8 cellular contexts compared by ENCODE assay signal in the genomic region with DNA sequence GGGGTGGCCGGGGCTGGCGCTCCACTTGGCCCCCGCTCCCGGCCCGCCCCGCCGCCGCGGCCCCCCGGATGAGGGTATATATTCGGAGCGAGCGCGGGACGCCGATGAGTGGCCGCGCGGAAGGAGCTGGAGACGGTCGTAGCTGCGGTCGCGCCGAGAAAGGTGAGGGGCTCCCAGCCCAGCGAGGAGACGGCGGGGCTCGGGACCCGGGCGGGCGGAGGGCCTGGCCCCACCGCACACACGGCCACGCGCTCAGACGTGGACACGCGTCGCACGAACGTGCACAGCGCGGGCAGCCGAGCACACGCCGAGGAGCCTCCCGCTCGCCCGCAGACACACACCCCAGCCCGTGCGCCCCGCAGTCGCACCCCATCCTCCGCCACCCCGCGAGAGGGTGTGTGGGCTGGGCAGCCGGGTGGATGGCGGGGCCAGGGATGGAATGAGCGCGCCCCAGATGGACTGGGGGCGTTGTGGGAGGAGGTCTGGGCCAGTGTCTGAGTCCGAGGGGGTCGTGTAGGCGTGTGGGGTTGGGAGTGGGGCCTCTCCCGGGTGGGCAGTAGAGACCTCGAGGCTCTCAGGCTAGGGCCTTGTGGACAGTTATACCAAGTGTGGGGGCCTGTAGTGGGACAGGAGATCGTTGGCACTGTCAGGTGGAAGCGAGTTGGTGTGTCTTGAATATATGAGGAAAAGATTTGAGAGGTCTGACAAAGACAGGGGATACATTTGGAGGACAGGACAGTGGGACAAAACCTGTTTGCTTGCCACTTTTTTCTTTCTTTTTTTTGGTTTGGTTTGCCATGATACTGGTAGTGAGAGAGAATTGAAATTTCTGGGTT. TPM values are rescaled to one million over a fixed set of nuclear protein-coding genes. Genes with fewer than 3 reads are reported as not detected.
A peak's percentile ranks its signal among the peaks of the same experiment; 100 is the strongest.
DNase-seq lines count a peak whose midpoint lies in the region; ATAC-seq and TF ChIP-seq lines count a peak whose summit lies in the region.

A gene (plus strand): TSS at position 107 of the 836 bp plus-strand sequence. CDS start 4,347 bp downstream, outside the sequence.

- POLR2A ChIA-PET in WTC11 (lab: Charles Lee), result interaction anchor here (0.6 to 1.0 kb wide), 2 partner anchors 12 to 261 kb away, joined by 3 to 4 read pairs; no protein-coding TSS in a partner anchor

- intact Hi-C loops in Calu3 (cut with micrococcal nuclease; ENCODE audit: unreplicated experiment), result loop anchor here (5.0 kb wide), 1 partner anchor 65 kb away; a partner anchor contains a TSS

- no peak for DNase-seq in Calu3
- DNase-seq in WTC11 (ENCODE audit: low spot score), result no peak
- DNase-seq in fibroblast of pulmonary artery (ENCODE audit: low read depth), result no peak
- no peak for DNase-seq in nephron progenitor cell
- DNase-seq in NCI-H2107 treated with DMSO at 0.1 percent for 48 hours (lab: John Stamatoyannopoulos, UW; ENCODE audit: unreplicated experiment), result no peak

- no peaks in the 10 kb centered on the region for H3K27me3 Mint-ChIP-seq in Calu3 (ENCODE audit: unreplicated experiment)
- peaks cover 9% of the 10 kb centered on the region for H3K27me3 Mint-ChIP-seq in WTC11 (ENCODE audit: low read depth)
- H3K27me3 Mint-ChIP-seq in nephron progenitor cell (ENCODE audit: low read depth, poor library complexity), result peaks cover 3% of the 10 kb centered on the region

- CTCF ChIA-PET in Calu3 (lab: Charles Lee), result interaction anchor here (1.6 kb wide), 1 partner anchor 204 kb away, joined by 6 read pairs; no protein-coding TSS in a partner anchor
- CTCF ChIA-PET in WTC11 (lab: Charles Lee), result no interaction called here

- no peak for TF ChIP-seq CTCF in Calu3 (IDR thresholded peaks at IDR 0.05; ENCODE audit: unreplicated experiment)
- TF ChIP-seq CTCF in WTC11 (IDR thresholded peaks at IDR 0.05), result no peak
- no peak for TF ChIP-seq CTCF in fibroblast of pulmonary artery (IDR thresholded peaks at IDR 0.05; ENCODE audit: low read length, missing control alignments)
- TF ChIP-seq CTCF in nephron progenitor cell (IDR thresholded peaks at IDR 0.05), result no peak

- peaks cover 28% of the 10 kb centered on the region for H3K4me1 Mint-ChIP-seq in Calu3 (ENCODE audit: low read depth, unreplicated experiment)
- H3K4me1 Mint-ChIP-seq in WTC11, result peaks cover 23% of the 10 kb centered on the region
- H3K4me1 Mint-ChIP-seq in nephron progenitor cell, result peaks cover 33% of the 10 kb centered on the region

- H3K9me3 Mint-ChIP-seq in Calu3 (ENCODE audit: low read depth, unreplicated experiment) (no peaks in the 10 kb centered on the region), WTC11 (no peaks in the 10 kb centered on the region), nephron progenitor cell (peaks cover 4% of the 10 kb centered on the region)

- no TSS peak for BruUV-seq in Calu3 (replicated peaks; lab: Mats Ljungman, UMichigan)

- H3K4me3 ChIP-seq in fibroblast of pulmonary artery (replicated peaks; ENCODE audit: low read depth, low read length), result peak within 1 kb of the TSS; percentile 81

- peak within 1 kb of the TSS; percentile 72 for H3K27ac Mint-ChIP-seq in Calu3 (ENCODE audit: unreplicated experiment)
- H3K27ac Mint-ChIP-seq in WTC11, result peak within 1 kb of the TSS; percentile 95
- peak within 1 kb of the TSS; percentile 98 for H3K27ac Mint-ChIP-seq in nephron progenitor cell

- H3K4me3 Mint-ChIP-seq in Calu3 (ENCODE audit: low read depth, unreplicated experiment), result peak within 1 kb of the TSS; percentile 84
- peak within 1 kb of the TSS; percentile 86 for H3K4me3 Mint-ChIP-seq in WTC11
- H3K4me3 Mint-ChIP-seq in nephron progenitor cell, result peak within 1 kb of the TSS; percentile 90

- H3K36me3 Mint-ChIP-seq in Calu3 (ENCODE audit: insufficient read depth, unreplicated experiment) (peaks cover 33% of the 10 kb centered on the region), WTC11 (peaks cover 8% of the 10 kb centered on the region), nephron progenitor cell (ENCODE audit: low read depth) (peaks cover 13% of the 10 kb centered on the region)

- ATAC-seq in GM19463 (IDR thresholded peaks at IDR 0.05; ENCODE audit: unreplicated experiment), result peak; percentile 23
- ATAC-seq in HG03460 (IDR thresholded peaks at IDR 0.05; ENCODE audit: unreplicated experiment), result peak; percentile 34
- peak; percentile 4 for ATAC-seq in WTC11
- ATAC-seq in HG03571 (IDR thresholded peaks at IDR 0.05; ENCODE audit: unreplicated experiment), result no peak

TF ChIP-seq in WTC11, 78 proteins besides CTCF, POLR2A, EP300 and RAD21 (continues in another document):
- TF ChIP-seq RELA (CRISPR knock-in tag; IDR thresholded peaks at IDR 0.05; ENCODE audit: borderline replicate concordance) (peak; percentile 83; the same call in 1 of the 2 replicates), IRF2 (CRISPR knock-in tag; IDR thresholded peaks at IDR 0.05; ENCODE audit: borderline replicate concordance, low read depth) (no peak), ZNF232 (CRISPR knock-in tag; IDR thresholded peaks at IDR 0.05) (no peak), TP53 (CRISPR knock-in tag; IDR thresholded peaks at IDR 0.05) (no peak), CREM (CRISPR knock-in tag; IDR thresholded peaks at IDR 0.05) (0 out of 2 replicates have a peak, but pooled peaks have one; percentile 59), ZNF416 (CRISPR knock-in tag; IDR thresholded peaks at IDR 0.05) (0 out of 2 replicates have a peak, but pooled peaks have one; percentile 40), ZNF138 (CRISPR knock-in tag; conservative IDR thresholded peaks at IDR 0.05) (no peak), TCF7 (CRISPR knock-in tag; IDR thresholded peaks at IDR 0.05; ENCODE audit: low read depth) (peak; percentile 58; the same call in 1 of the 2 replicates)
- TF ChIP-seq, protein P1, sequence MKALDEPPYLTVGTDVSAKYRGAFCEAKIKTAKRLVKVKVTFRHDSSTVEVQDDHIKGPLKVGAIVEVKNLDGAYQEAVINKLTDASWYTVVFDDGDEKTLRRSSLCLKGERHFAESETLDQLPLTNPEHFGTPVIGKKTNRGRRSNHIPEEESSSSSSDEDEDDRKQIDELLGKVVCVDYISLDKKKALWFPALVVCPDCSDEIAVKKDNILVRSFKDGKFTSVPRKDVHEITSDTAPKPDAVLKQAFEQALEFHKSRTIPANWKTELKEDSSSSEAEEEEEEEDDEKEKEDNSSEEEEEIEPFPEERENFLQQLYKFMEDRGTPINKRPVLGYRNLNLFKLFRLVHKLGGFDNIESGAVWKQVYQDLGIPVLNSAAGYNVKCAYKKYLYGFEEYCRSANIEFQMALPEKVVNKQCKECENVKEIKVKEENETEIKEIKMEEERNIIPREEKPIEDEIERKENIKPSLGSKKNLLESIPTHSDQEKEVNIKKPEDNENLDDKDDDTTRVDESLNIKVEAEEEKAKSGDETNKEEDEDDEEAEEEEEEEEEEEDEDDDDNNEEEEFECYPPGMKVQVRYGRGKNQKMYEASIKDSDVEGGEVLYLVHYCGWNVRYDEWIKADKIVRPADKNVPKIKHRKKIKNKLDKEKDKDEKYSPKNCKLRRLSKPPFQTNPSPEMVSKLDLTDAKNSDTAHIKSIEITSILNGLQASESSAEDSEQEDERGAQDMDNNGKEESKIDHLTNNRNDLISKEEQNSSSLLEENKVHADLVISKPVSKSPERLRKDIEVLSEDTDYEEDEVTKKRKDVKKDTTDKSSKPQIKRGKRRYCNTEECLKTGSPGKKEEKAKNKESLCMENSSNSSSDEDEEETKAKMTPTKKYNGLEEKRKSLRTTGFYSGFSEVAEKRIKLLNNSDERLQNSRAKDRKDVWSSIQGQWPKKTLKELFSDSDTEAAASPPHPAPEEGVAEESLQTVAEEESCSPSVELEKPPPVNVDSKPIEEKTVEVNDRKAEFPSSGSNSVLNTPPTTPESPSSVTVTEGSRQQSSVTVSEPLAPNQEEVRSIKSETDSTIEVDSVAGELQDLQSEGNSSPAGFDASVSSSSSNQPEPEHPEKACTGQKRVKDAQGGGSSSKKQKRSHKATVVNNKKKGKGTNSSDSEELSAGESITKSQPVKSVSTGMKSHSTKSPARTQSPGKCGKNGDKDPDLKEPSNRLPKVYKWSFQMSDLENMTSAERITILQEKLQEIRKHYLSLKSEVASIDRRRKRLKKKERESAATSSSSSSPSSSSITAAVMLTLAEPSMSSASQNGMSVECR (CRISPR knock-in tag; IDR thresholded peaks at IDR 0.05; ENCODE audit: borderline replicate concordance), result peak; percentile 63; the same call in 1 of the 2 replicates
- TF ChIP-seq, protein P2, sequence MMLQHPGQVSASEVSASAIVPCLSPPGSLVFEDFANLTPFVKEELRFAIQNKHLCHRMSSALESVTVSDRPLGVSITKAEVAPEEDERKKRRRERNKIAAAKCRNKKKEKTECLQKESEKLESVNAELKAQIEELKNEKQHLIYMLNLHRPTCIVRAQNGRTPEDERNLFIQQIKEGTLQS (CRISPR knock-in tag; conservative IDR thresholded peaks at IDR 0.05), result no peak
- TF ChIP-seq, protein P3, sequence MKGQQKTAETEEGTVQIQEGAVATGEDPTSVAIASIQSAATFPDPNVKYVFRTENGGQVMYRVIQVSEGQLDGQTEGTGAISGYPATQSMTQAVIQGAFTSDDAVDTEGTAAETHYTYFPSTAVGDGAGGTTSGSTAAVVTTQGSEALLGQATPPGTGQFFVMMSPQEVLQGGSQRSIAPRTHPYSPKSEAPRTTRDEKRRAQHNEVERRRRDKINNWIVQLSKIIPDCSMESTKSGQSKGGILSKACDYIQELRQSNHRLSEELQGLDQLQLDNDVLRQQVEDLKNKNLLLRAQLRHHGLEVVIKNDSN (CRISPR knock-in tag; IDR thresholded peaks at IDR 0.05), result no peak
- TF ChIP-seq, protein P4, sequence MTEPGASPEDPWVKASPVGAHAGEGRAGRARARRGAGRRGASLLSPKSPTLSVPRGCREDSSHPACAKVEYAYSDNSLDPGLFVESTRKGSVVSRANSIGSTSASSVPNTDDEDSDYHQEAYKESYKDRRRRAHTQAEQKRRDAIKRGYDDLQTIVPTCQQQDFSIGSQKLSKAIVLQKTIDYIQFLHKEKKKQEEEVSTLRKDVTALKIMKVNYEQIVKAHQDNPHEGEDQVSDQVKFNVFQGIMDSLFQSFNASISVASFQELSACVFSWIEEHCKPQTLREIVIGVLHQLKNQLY (CRISPR knock-in tag; IDR thresholded peaks at IDR 0.05), result peak; percentile 60; the same call in 1 of the 2 replicates

RNA-seq across cellular contexts. Expression of the gene that starts here (rescaled TPM):
- total RNA-seq in Calu3 (2022) (40.8 and 47.2 TPM in 2 replicates), WTC11 (2021) (31.1 to 31.7 TPM (median 31.6 TPM) in 3 replicates)
